ENCODE assay signal across 8 cellular contexts in genomic region chr16:30570621-30571443, GRCh38. TPM values are rescaled to one million over a fixed set of nuclear protein-coding genes. Genes with fewer than 3 reads are reported as not detected.
DNase-seq lines count a peak whose midpoint lies in the region; ATAC-seq and TF ChIP-seq lines count a peak whose summit lies in the region.

No MANE protein-coding gene starts in this region.

- no peaks in the 10 kb centered on the region for H3K9me3 ChIP-seq in HEK293 (ENCODE audit: control insufficient read depth, insufficient read depth, low read depth, low read length)
- H3K9me3 ChIP-seq in heart left ventricle, result no peaks in the 10 kb centered on the region

- no peaks in the 10 kb centered on the region for H3K9me3 Mint-ChIP-seq in activated naive CD4-positive, alpha-beta T cell treated with anti-CD3 and anti-CD28 coated beads, Interleukin-2, amount 50 U/mL, for 72 hours

- peak overlapping the region; percentile 64 for H3K4me3 ChIP-seq in HEK293 (ENCODE audit: low read depth, low read length)
- peak overlapping the region; percentile 49 to 99 (median 83) for H3K4me3 ChIP-seq in heart left ventricle

- TF ChIP-seq CTCF in HEK293 (tag by site-specific recombination; IDR thresholded peaks at IDR 0.05), result no peak
- no peak for TF ChIP-seq CTCF in heart left ventricle (IDR thresholded peaks at IDR 0.05)

- peak overlapping the region; percentile 96 for H3K27ac ChIP-seq in HEK293 (ENCODE audit: extremely low read depth, low read depth, low read length)
- H3K27ac ChIP-seq in heart left ventricle, result peak overlapping the region; percentile 88 to 100 (median 98)

- TF ChIP-seq POLR2A in heart left ventricle (IDR thresholded peaks at IDR 0.05), result no peak

- DNase-seq in AG20443 (ENCODE audit: low spot score) (peak; percentile 42), heart left ventricle (peak in 2 of 5 donors; percentile 42 to 66), posterior cingulate gyrus (peak in 7 of 10 donors; percentile 35 to 89 (median 55)), GDM1 (lab: John Stamatoyannopoulos, UW) (no peak)
- no peak for DNase-seq in activated naive CD4-positive, alpha-beta T cell treated with anti-CD3 and anti-CD28 coated beads, Interleukin-2, amount 50 U/mL, for 72 hours (ENCODE audit: low spot score in 2 of 2)

- H3K27ac Mint-ChIP-seq in activated naive CD4-positive, alpha-beta T cell treated with anti-CD3 and anti-CD28 coated beads, Interleukin-2, amount 50 U/mL, for 72 hours, result peak overlapping the region; percentile 93 to 97

- peaks cover 5% of the 10 kb centered on the region; the same call in 1 of the 2 replicates for H3K4me1 ChIP-seq in HEK293 (ENCODE audit: control insufficient read depth, insufficient read depth, low read length)
- H3K4me1 ChIP-seq in heart left ventricle, result peaks cover 3 to 41% (median 20%) of the 10 kb centered on the region in 12 donors

- H3K36me3 Mint-ChIP-seq in activated naive CD4-positive, alpha-beta T cell treated with anti-CD3 and anti-CD28 coated beads, Interleukin-2, amount 50 U/mL, for 72 hours, result peaks cover 6 to 15% of the 10 kb centered on the region in 2 donors

- CTCF ChIA-PET in HEK293 (lab: Yijun Ruan, JAX), result interaction anchor here (1.2 to 1.7 kb wide), 3 partner anchors 14 to 122 kb away, joined by 3 to 12 read pairs (median 5); no protein-coding TSS in a partner anchor

- no peaks in the 10 kb centered on the region for H3K27me3 ChIP-seq in heart left ventricle

- 6 to 15% (median 7%) methylated on average over 7 to 22 of the region's 22 CpGs for WGBS in heart left ventricle, 4 donors

- POLR2A ChIA-PET in HEK293 (lab: Yijun Ruan, JAX), result interaction anchor here (0.8 to 2.8 kb wide), 14 partner anchors 9 to 153 kb away, joined by 3 to 69 read pairs (median 6); partner anchors contain the start of genes DCTPP1, ZNF689, ZNF747 and ZNF764

- intact Hi-C loops in heart left ventricle (cut with DNase I) (loop anchor here in 7 of 10 donors (1.0 to 5.0 kb wide), 7 partner anchors 14 to 81 kb away; partner anchors contain the start of genes ZNF747 (in 4 of the 7), ZNF768 (in 2 of the 7), PRR14 (in 1 of the 7) and ZNF785 (in 1 of the 7)), posterior cingulate gyrus (cut with DNase I) (loop anchor here (5.0 kb wide), 1 partner anchor 81 kb away; the partner anchor contains the start of gene PRR14)

- no peak for ATAC-seq in activated naive CD4-positive, alpha-beta T cell treated with anti-CD3 and anti-CD28 coated beads, Interleukin-2, amount 50 U/mL, for 72 hours
- ATAC-seq in heart left ventricle (peak in 3 of 4 donors; percentile 2 to 12 (median 12)), HG02938 (IDR thresholded peaks at IDR 0.05; ENCODE audit: unreplicated experiment) (no peak), GM21515 (IDR thresholded peaks at IDR 0.05; ENCODE audit: unreplicated experiment) (no peak)

- no peaks in the 10 kb centered on the region for H3K36me3 ChIP-seq in HEK293 (ENCODE audit: control insufficient read depth in 2 of 2, insufficient read depth in 1 of 2, low read length in 2 of 2)
- H3K36me3 ChIP-seq in heart left ventricle, result peaks cover 0 to 10% (median 3%) of the 10 kb centered on the region in 9 donors

TF ChIP-seq in HEK293, 187 proteins besides CTCF, POLR2A, EP300 and RAD21 (continues in another document):
- TF ChIP-seq ZNF530 (tag by site-specific recombination; IDR thresholded peaks at IDR 0.05; ENCODE audit: low read depth), result peak; percentile 96
- peak; percentile 64; the same call in 1 of the 2 replicates for TF ChIP-seq ZNF785 (tag by site-specific recombination; IDR thresholded peaks at IDR 0.05)
- TF ChIP-seq ZBTB1 (tag by site-specific recombination; IDR thresholded peaks at IDR 0.05), result peak; percentile 93
- peak; percentile 77; the same call in 1 of the 2 replicates for TF ChIP-seq MYNN (tag by site-specific recombination; IDR thresholded peaks at IDR 0.05; ENCODE audit: borderline replicate concordance)
- TF ChIP-seq ZNF404 (tag by site-specific recombination; IDR thresholded peaks at IDR 0.05), result peak; percentile 99
- TF ChIP-seq TSHZ1 (tag by site-specific recombination; IDR thresholded peaks at IDR 0.05; ENCODE audit: borderline replicate concordance), result peak; percentile 80; the same call in 1 of the 2 replicates
- TF ChIP-seq ZNF362 (tag by site-specific recombination; IDR thresholded peaks at IDR 0.05), result 0 out of 2 replicates have a peak, but pooled peaks have one; percentile 12
- peak; percentile 23; the same call in 1 of the 2 replicates for TF ChIP-seq GLIS1 (tag by site-specific recombination; IDR thresholded peaks at IDR 0.05)
- no peak for TF ChIP-seq ZNF391 (tag by site-specific recombination; IDR thresholded peaks at IDR 0.05; ENCODE audit: borderline replicate concordance, low read depth)
- TF ChIP-seq KLF9 (tag by site-specific recombination; IDR thresholded peaks at IDR 0.05; ENCODE audit: low read depth), result no peak

RNA-seq across cellular contexts. Expression of gene ZNF688, which starts 0.7 kb away (rescaled TPM):
- 1 to 10 TPM; 7.2 TPM for total RNA-seq in activated naive CD4-positive, alpha-beta T cell treated with anti-CD3 and anti-CD28 coated beads, Interleukin-2, amount 50 U/mL, for 72 hours
- total RNA-seq in heart left ventricle, result 10 to 100 TPM in 8 of 9 donors, 1 to 10 TPM in 1; 10.0 to 14.3 (median 11.6) TPM
- 10 to 100 TPM in 1 of 2 donors, 1 to 10 TPM in 1; 7.6 to 15.7 TPM for polyA plus RNA-seq in heart left ventricle

RNA-seq across cellular contexts. Expression of gene ZNF764, which starts 12.7 kb away (rescaled TPM):
- 10 to 100 TPM; 11.1 to 11.6 TPM for total RNA-seq in activated naive CD4-positive, alpha-beta T cell treated with anti-CD3 and anti-CD28 coated beads, Interleukin-2, amount 50 U/mL, for 72 hours
- total RNA-seq in heart left ventricle, result 10 to 100 TPM in 6 of 9 donors, 1 to 10 TPM in 3; 8.5 to 17.2 (median 12.3) TPM
- polyA plus RNA-seq in heart left ventricle, result 1 to 10 TPM; 7.4 to 8.7 TPM

RNA-seq across cellular contexts. Expression of gene ZNF785, which starts 14.7 kb away (rescaled TPM):
- total RNA-seq in activated naive CD4-positive, alpha-beta T cell treated with anti-CD3 and anti-CD28 coated beads, Interleukin-2, amount 50 U/mL, for 72 hours, result 10 to 100 TPM; 10.8 to 22.1 TPM
- 10 to 100 TPM in 1 of 9 donors, 1 to 10 TPM in 8; 2.9 to 10.9 (median 4.8) TPM for total RNA-seq in heart left ventricle
- 1 to 10 TPM; 3.0 to 4.5 TPM for polyA plus RNA-seq in heart left ventricle

RNA-seq across cellular contexts. Expression of gene ZNF747, which starts 36.2 kb away (rescaled TPM):
- total RNA-seq in activated naive CD4-positive, alpha-beta T cell treated with anti-CD3 and anti-CD28 coated beads, Interleukin-2, amount 50 U/mL, for 72 hours, result 1 to 10 TPM; 4.5 to 8.2 TPM
- total RNA-seq in heart left ventricle, result 10 to 100 TPM in 5 of 9 donors, 1 to 10 TPM in 4; 8.6 to 15.2 (median 10.5) TPM
- polyA plus RNA-seq in heart left ventricle, result 1 to 10 TPM; 8.9 to 9.5 TPM

RNA-seq across cellular contexts. Expression of gene ZNF689, which starts 39.4 kb away (rescaled TPM):
- 10 to 100 TPM; 11.6 to 13.7 TPM for total RNA-seq in activated naive CD4-positive, alpha-beta T cell treated with anti-CD3 and anti-CD28 coated beads, Interleukin-2, amount 50 U/mL, for 72 hours
- total RNA-seq in heart left ventricle, result 1 to 10 TPM; 4.0 to 7.9 (median 6.6) TPM
- polyA plus RNA-seq in heart left ventricle, result 1 to 10 TPM; 2.7 to 4.9 TPM

Comparison
In these comparisons a context has a peak if more than half of its experiments do, and no peak if none do; other contexts are left out.
1. DNase-seq: peak in AG20443 (single experiment) and posterior cingulate gyrus (7 of 10); none in activated naive CD4-positive, alpha-beta T cell treated with anti-CD3 and anti-CD28 coated beads, Interleukin-2, amount 50 U/mL, for 72 hours (0 of 2) and GDM1 (single experiment).
2. ATAC-seq: peak in heart left ventricle (3 of 4); none in activated naive CD4-positive, alpha-beta T cell treated with anti-CD3 and anti-CD28 coated beads, Interleukin-2, amount 50 U/mL, for 72 hours (0 of 2), HG02938 (single experiment) and GM21515 (single experiment).